Comparison of ENCODE assay signal across 8 cellular contexts in genomic region chr1:27154469-27154990, GRCh38. TPM values are rescaled to one million over a fixed set of nuclear protein-coding genes. Genes with fewer than 3 reads are reported as not detected.
DNase-seq lines count a peak whose midpoint lies in the region; ATAC-seq and TF ChIP-seq lines count a peak whose summit lies in the region.

No MANE protein-coding gene starts in this region.

- peaks cover 5% of the 10 kb centered on the region for H3K36me3 ChIP-seq in mesodermal cell (ENCODE audit: control insufficient read depth, insufficient read depth, low read length)

- no peak for TF ChIP-seq CTCF in AG09309 (IDR thresholded peaks at IDR 0.05; ENCODE audit: control insufficient read depth, insufficient read depth, low read depth, low read length, missing control alignments)
- TF ChIP-seq CTCF in MCF 10A (IDR thresholded peaks at IDR 0.05; ENCODE audit: unreplicated experiment): no peak

- H3K27ac ChIP-seq in mesodermal cell (ENCODE audit: low read depth, low read length, severe bottlenecking): peak overlapping the region; percentile 79

- H3K4me3 Mint-ChIP-seq in MCF 10A (ENCODE audit: unreplicated experiment): peak overlapping the region; percentile 92

- peaks cover 52% of the 10 kb centered on the region for H3K4me1 Mint-ChIP-seq in MCF 10A (ENCODE audit: insufficient read depth, unreplicated experiment)

- H3K9me3 ChIP-seq in mesodermal cell (ENCODE audit: control insufficient read depth, low read length): no peaks in the 10 kb centered on the region

- peak overlapping the region; percentile 94 for H3K27ac Mint-ChIP-seq in MCF 10A (ENCODE audit: low read depth, unreplicated experiment)

- no peaks in the 10 kb centered on the region for H3K36me3 Mint-ChIP-seq in MCF 10A (ENCODE audit: insufficient read depth, unreplicated experiment)

- DNase-seq in AG09309 (ENCODE audit: low read depth): no peak
- no peak for DNase-seq in MCF 10A (ENCODE audit: unreplicated experiment)
- DNase-seq in effector CD4-positive, alpha-beta T cell: no peak
- DNase-seq in A172 (ENCODE audit: low spot score): no peak

- ATAC-seq in HG03457 (IDR thresholded peaks at IDR 0.05; ENCODE audit: unreplicated experiment) (peak; percentile 26), HG03097 (IDR thresholded peaks at IDR 0.05; ENCODE audit: low FRiP score, unreplicated experiment) (no peak), GM18498 (IDR thresholded peaks at IDR 0.05; ENCODE audit: unreplicated experiment) (no peak)

- intact Hi-C loops in MCF 10A (cut with micrococcal nuclease): loop anchor here (2.0 kb wide), 1 partner anchor 38 kb away; no protein-coding TSS in a partner anchor

- H3K4me3 ChIP-seq in AG09309 (ENCODE audit: control insufficient read depth, low read depth, low read length) (peak overlapping the region; percentile 73), mesodermal cell (ENCODE audit: extremely low read depth, insufficient read depth, low read length, poor library complexity, severe bottlenecking) (peak overlapping the region; percentile 57)

- BruUV-seq in MCF 10A (replicated peaks; lab: Mats Ljungman, UMichigan): no TSS peak

- H3K27me3 Mint-ChIP-seq in MCF 10A (ENCODE audit: insufficient read depth, unreplicated experiment): no peaks in the 10 kb centered on the region

- CTCF ChIA-PET in MCF 10A (lab: Yijun Ruan, JAX): interaction anchor here (0.6 to 2.7 kb wide), 12 partner anchors 9 to 187 kb away, joined by 3 to 12 read pairs (median 4); partner anchors contain the start of gene SYTL1

- no peaks in the 10 kb centered on the region for H3K9me3 Mint-ChIP-seq in MCF 10A (ENCODE audit: unreplicated experiment)

- H3K4me1 ChIP-seq in mesodermal cell (ENCODE audit: control insufficient read depth, insufficient read depth, low read length, poor library complexity, severe bottlenecking): peaks cover 24% of the 10 kb centered on the region

- POLR2A ChIA-PET in MCF 10A (lab: Yijun Ruan, JAX): interaction anchor here (0.6 to 7.1 kb wide), 22 partner anchors 11 to 571 kb away, joined by 3 to 111 read pairs (median 4); partner anchors contain the start of gene TRNP1

- WGBS in mesodermal cell (ENCODE audit: insufficient coverage in 2 of 2), 2 experiments: 10 to 13% methylated on average over 16 to 20 of the region's 20 CpGs

RNA-seq across cellular contexts. Expression of gene SLC9A1, which starts 0.4 kb away (rescaled TPM):
- total RNA-seq in MCF 10A (2022): 70.5 and 88.8 TPM in 2 replicates
- polyA plus RNA-seq in mesodermal cell (2013, experiment 1 of 2): 24.1 TPM
- polyA plus RNA-seq in mesodermal cell (2013, experiment 2 of 2): 20.2 TPM
- total RNA-seq in A172 (2014; rRNA removed; shearing (Covaris generic)): 2.3 and 5.2 TPM in 2 replicates

Comparison
In these comparisons a context has a peak if more than half of its experiments do, and no peak if none do; other contexts are left out.
1. RNA of gene SLC9A1, which starts 0.4 kb away (total RNA-seq): 70.5 to 88.8 TPM in MCF 10A; 2.3 to 5.2 TPM in A172; every median in the first group is over 10 times any median in the second.